ENCODE assay signal across 9 cellular contexts in the genomic region with DNA sequence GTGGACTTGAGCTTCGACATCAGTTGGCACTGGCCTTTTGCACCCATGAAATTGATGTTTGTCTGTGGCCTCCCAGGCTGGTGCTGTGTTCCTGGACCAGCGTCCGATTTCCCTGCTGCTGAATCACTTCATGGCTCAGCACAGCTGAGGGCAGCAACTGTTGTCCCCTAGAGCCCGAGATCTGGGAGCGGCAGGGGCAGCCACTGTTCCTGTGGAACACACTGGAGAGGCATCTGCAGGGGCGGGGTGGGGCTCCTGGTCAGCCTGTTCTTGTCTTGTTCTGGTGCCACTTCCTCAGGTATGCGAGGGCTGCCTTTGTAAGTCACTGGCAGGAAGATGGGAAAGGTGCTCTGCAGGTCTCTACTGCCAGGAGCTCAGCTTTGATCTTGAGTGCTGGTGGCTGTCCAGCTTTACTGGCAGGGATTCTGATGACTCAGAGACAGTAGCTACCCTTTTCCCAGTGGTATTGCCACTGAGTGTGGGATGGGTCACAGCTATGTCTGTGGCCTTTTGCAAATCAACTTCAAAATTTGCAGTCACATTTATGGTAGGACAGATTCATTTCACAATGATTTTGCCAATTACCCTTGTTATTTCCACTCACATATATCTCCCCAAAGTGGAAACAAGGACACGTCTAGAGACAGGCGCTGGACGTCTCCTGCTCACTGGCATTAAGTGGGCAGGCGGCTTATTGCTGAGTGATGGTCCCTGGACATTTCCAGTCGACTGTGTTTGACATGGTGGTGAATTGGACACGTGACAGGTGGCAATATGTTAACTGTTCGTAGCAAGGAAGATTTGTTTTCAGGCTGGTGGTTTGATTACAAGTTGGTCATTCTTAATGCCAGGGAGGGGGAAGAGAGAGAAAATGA. TPM values are rescaled to one million over a fixed set of nuclear protein-coding genes. Genes with fewer than 3 reads are reported as not detected.
DNase-seq lines count a peak whose midpoint lies in the region; ATAC-seq and TF ChIP-seq lines count a peak whose summit lies in the region.
"Had no signal": no experiment of that assay in that cellular context is flagged by ENCODE, and none has a peak within 500 bp of the region (broad histone marks: within the 10 kb centered on the region; RNA-seq: fewer than 3 reads in every experiment).

No MANE protein-coding gene starts in this region.

- H3K4me1 ChIP-seq in lower lobe of right lung (peaks cover 44% of the 10 kb centered on the region), BE2C (peaks cover 7% of the 10 kb centered on the region)

- H3K36me3 ChIP-seq in brain microvascular endothelial cell (replicated peaks) (no peaks in the 10 kb centered on the region), lower lobe of right lung (peaks cover 7% of the 10 kb centered on the region), BE2C (no peaks in the 10 kb centered on the region)

- ATAC-seq in lower lobe of right lung (peak; percentile 66 to 78), GM19397 (IDR thresholded peaks at IDR 0.05; ENCODE audit: unreplicated experiment) (no peak)

- TF ChIP-seq CTCF in AG10803 (conservative IDR thresholded peaks at IDR 0.05; ENCODE audit: low read length) (no peak), brain microvascular endothelial cell (IDR thresholded peaks at IDR 0.05; ENCODE audit: low read depth, low read length, missing control alignments) (no peak), lower lobe of right lung (IDR thresholded peaks at IDR 0.05) (no peak), BE2C (IDR thresholded peaks at IDR 0.05; ENCODE audit: low read depth, low read length) (no peak)

- DNase-seq in AG10803 (ENCODE audit: low read depth) (peak; percentile 33), HCEC 1CT (peak; percentile 2), brain microvascular endothelial cell (peak; percentile 9), lower lobe of right lung (peak; percentile 70), BE2C (no peak), NCI-H146 (lab: John Stamatoyannopoulos, UW) (no peak), inferior parietal cortex (ENCODE audit: extremely low spot score) (no peak)
- DNase-seq: NK-92 treated with Interleukin-12 subunit alpha and Interleukin-12 subunit beta, amount 100 ng/mL, for 24 hours had no signal

- H3K27ac ChIP-seq in brain microvascular endothelial cell (no peak overlapping the region), lower lobe of right lung (peak overlapping the region; percentile 36)

- in situ Hi-C loops in brain microvascular endothelial cell (cut with HindIII; ENCODE audit: low pct_ligation_motif_present, low sequenced_read_pairs): no loop called here

- H3K27me3 ChIP-seq in brain microvascular endothelial cell (replicated peaks) (no peaks in the 10 kb centered on the region), lower lobe of right lung (ENCODE audit: low read depth) (no peaks in the 10 kb centered on the region), BE2C (no peaks in the 10 kb centered on the region)

- no peak overlapping the region for H3K4me3 ChIP-seq in AG10803 (ENCODE audit: low read length)
- no peak overlapping the region for H3K4me3 ChIP-seq in brain microvascular endothelial cell (ENCODE audit: low read depth, low read length)
- no peak overlapping the region for H3K4me3 ChIP-seq in lower lobe of right lung
- H3K4me3 ChIP-seq in BE2C (ENCODE audit: low read depth, low read length): no peak overlapping the region

- H3K9me3 ChIP-seq in lower lobe of right lung: no peaks in the 10 kb centered on the region
- no peaks in the 10 kb centered on the region for H3K9me3 ChIP-seq in BE2C

- intact Hi-C loops in lower lobe of right lung (cut with DNase I): no loop called here

RNA-seq across cellular contexts. Expression of gene AGPAT3, which starts 15.3 kb away (rescaled TPM):
- 83.3 TPM for total RNA-seq in lower lobe of right lung
- polyA plus RNA-seq in BE2C (2012; ENCODE audit: insufficient read depth, insufficient read length, low read depth): 20.6 TPM

Comparison
In these comparisons a context has a peak if more than half of its experiments do, and no peak if none do; other contexts are left out.
1. DNase-seq: peak in AG10803 (single experiment), HCEC 1CT (single experiment), brain microvascular endothelial cell (single experiment) and lower lobe of right lung (single experiment); none in BE2C (single experiment), NCI-H146 (single experiment) and inferior parietal cortex (single experiment).